Comparison of ENCODE assay signal across 35 cellular contexts in the genomic region with DNA sequence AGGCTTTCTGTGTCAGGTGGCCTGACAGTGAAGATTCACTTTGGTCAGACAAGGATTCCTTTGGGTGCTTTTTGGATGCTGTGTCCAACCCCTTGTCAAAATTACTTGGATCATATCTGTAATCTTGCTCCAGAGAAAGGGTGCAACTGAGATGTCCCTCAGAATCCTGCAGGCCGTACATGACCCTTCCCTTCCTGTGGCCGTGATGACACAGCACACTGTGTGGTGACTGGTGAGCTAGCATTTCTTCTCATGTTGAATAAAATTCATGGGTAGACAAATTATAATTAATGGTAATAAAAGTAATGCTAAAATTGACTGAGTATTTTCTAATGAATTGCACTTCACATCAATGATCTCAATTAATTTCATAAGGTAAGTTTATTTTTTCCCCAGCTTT.
"Had no signal": no experiment of that assay in that cellular context is flagged by ENCODE, and none has a peak within 500 bp of the region (broad histone marks: within the 10 kb centered on the region; RNA-seq: fewer than 3 reads in every experiment).

No MANE protein-coding gene starts in this region.

- H3K36me3 Mint-ChIP-seq: activated CD4-positive, alpha-beta memory T cell treated with anti-CD3 and anti-CD28 coated beads for 36 hours; activated naive CD4-positive, alpha-beta T cell treated with anti-CD3 and anti-CD28 coated beads, Interleukin-2, amount 10 ng/mL, durations not matched to agents 7 days and 5 days; activated naive CD4-positive, alpha-beta T cell treated with anti-CD3 and anti-CD28 coated beads, Interleukin-2, amount 50 U/mL, for 24 hours; activated naive CD8-positive, alpha-beta T cell treated with anti-CD3 and anti-CD28 coated beads, Interleukin-2, amount 10 ng/mL, durations not matched to agents 7 days and 5 days; brain had no signal

- FAIRE-seq: bronchial epithelial cell, TTC549 had no signal

- H3K9me3 ChIP-seq: ascending aorta, colonic mucosa had no signal

- H3K36me3 ChIP-seq: ascending aorta, cardiac muscle cell, colonic mucosa had no signal

- H3K27ac Mint-ChIP-seq: activated B cell treated with CpG ODN at 0.5 μM for 24 hours; activated CD4-positive, alpha-beta memory T cell treated with anti-CD3 and anti-CD28 coated beads for 36 hours; activated CD4-positive, alpha-beta T cell treated with anti-CD3 and anti-CD28 coated beads, Interleukin-2, amount 10 ng/mL, durations not matched to agents 24 days and 14 days; activated CD8-positive, alpha-beta T cell treated with anti-CD3 and anti-CD28 coated beads, Interleukin-2, amount 10 ng/mL, durations not matched to agents 7 days and 5 days; activated naive CD4-positive, alpha-beta T cell treated with anti-CD3 and anti-CD28 coated beads, Interleukin-2, amount 10 ng/mL, durations not matched to agents 7 days and 5 days; activated naive CD8-positive, alpha-beta T cell; activated naive CD8-positive, alpha-beta T cell treated with anti-CD3 and anti-CD28 coated beads, Interleukin-2, amount 10 ng/mL, durations not matched to agents 7 days and 5 days; activated naive CD8-positive, alpha-beta T cell treated with anti-CD3 and anti-CD28 coated beads, Interleukin-2, amount 50 U/mL, for 24 hours; activated T-cell treated with anti-CD3 and anti-CD28 coated beads, Interleukin-2, amount 50 U/mL, for 24 hours; activated T-helper 2 cell treated with anti-CD3 and anti-CD28 coated beads, Interferon-gamma antibody, Interleukin-2, Interleukin-4, amounts not matched to agents 10 μg/mL and 5 μg/mL and 100 μg/mL, durations not matched to agents 14 hours and 24 hours and 36 hours; brain; T-helper 17 cell; T-helper 2 cell treated with Interferon-gamma antibody and Interleukin-4, amounts not matched to agents 5 μg/mL and 100 μg/mL, for 36 hours had no signal

- H3K9me3 Mint-ChIP-seq: activated B cell treated with CpG ODN at 0.5 μM for 24 hours; activated CD4-positive, alpha-beta memory T cell treated with anti-CD3 and anti-CD28 coated beads for 36 hours; activated naive CD4-positive, alpha-beta T cell treated with anti-CD3 and anti-CD28 coated beads, Interleukin-2, amount 10 ng/mL, durations not matched to agents 7 days and 5 days; activated naive CD4-positive, alpha-beta T cell treated with anti-CD3 and anti-CD28 coated beads, Interleukin-2, amount 50 U/mL, for 24 hours; activated naive CD8-positive, alpha-beta T cell treated with anti-CD3 and anti-CD28 coated beads, Interleukin-2, amount 10 ng/mL, durations not matched to agents 7 days and 5 days; activated naive CD8-positive, alpha-beta T cell treated with anti-CD3 and anti-CD28 coated beads, Interleukin-2, amount 50 U/mL, for 24 hours; activated T-cell treated with anti-CD3 and anti-CD28 coated beads, Interleukin-2, amount 50 U/mL, for 24 hours; activated T-helper 2 cell treated with anti-CD3 and anti-CD28 coated beads, Interferon-gamma antibody, Interleukin-2, Interleukin-4, amounts not matched to agents 10 μg/mL and 5 μg/mL and 100 μg/mL, durations not matched to agents 14 hours and 24 hours and 36 hours; brain; central memory CD8-positive, alpha-beta T cell; T-helper 2 cell treated with Interferon-gamma antibody and Interleukin-4, amounts not matched to agents 5 μg/mL and 100 μg/mL, for 36 hours had no signal

- H3K27me3 ChIP-seq: ascending aorta, cardiac muscle cell, colonic mucosa had no signal

- H3K4me1 Mint-ChIP-seq: central memory CD8-positive, alpha-beta T cell had no signal

- DNase-seq: activated B cell treated with CpG ODN at 0.5 μM for 24 hours; activated CD4-positive, alpha-beta memory T cell treated with anti-CD3 and anti-CD28 coated beads for 36 hours; activated CD4-positive, alpha-beta T cell treated with anti-CD3 and anti-CD28 coated beads for 4 hours; activated CD4-positive, alpha-beta T cell treated with anti-CD3 and anti-CD28 coated beads, Interleukin-2, amount 10 ng/mL, durations not matched to agents 24 days and 14 days; activated CD4-positive, alpha-beta T cell treated with anti-CD3 and anti-CD28 coated beads, Interleukin-2, amount 50 U/mL, for 1 hour; activated CD4-positive, alpha-beta T cell treated with anti-CD3 and anti-CD28 coated beads, Interleukin-2, amount 50 U/mL, for 4 hours; activated CD4-positive, CD25-positive, alpha-beta regulatory T cell treated with anti-CD3 and anti-CD28 coated beads, Interleukin-2, amount 50 U/mL, for 72 hours; activated CD8-positive, alpha-beta memory T cell treated with anti-CD3 and anti-CD28 coated beads, Interleukin-2, amount 50 U/mL, for 4 hours; activated CD8-positive, alpha-beta T cell treated with anti-CD3 and anti-CD28 coated beads, Interleukin-2, amount 10 ng/mL, durations not matched to agents 7 days and 5 days; activated effector memory CD4-positive, alpha-beta T cell treated with Interleukin-2 at 50 U/mL for 16 hours; activated gamma-delta T cell; activated naive CD4-positive, alpha-beta T cell treated with anti-CD3 and anti-CD28 coated beads, Interleukin-2, amount 10 ng/mL, durations not matched to agents 7 days and 5 days; activated naive CD4-positive, alpha-beta T cell treated with Interleukin-2 at 50 U/mL for 16 hours; activated naive CD8-positive, alpha-beta T cell treated with anti-CD3 and anti-CD28 coated beads, Interleukin-2, amount 10 ng/mL, durations not matched to agents 7 days and 5 days; activated naive CD8-positive, alpha-beta T cell treated with anti-CD3 and anti-CD28 coated beads, Interleukin-2, amount 50 U/mL, for 24 hours; activated T-cell treated with anti-CD3 and anti-CD28 coated beads, Interleukin-2, amount 50 U/mL, for 24 hours; activated T-cell treated with anti-CD3 and anti-CD28 coated beads, Interleukin-2, amount 50 U/mL, for 48 hours; amygdala; anterior cingulate cortex; caudate nucleus; cerebellar nuclear complex; colonic mucosa; T-helper 17 cell; T-helper 9 cell had no signal

- H3K4me1 ChIP-seq: ascending aorta, colonic mucosa had no signal

- H3K4me3 Mint-ChIP-seq: activated B cell treated with CpG ODN at 0.5 μM for 24 hours; activated CD4-positive, alpha-beta memory T cell treated with anti-CD3 and anti-CD28 coated beads for 36 hours; activated CD4-positive, alpha-beta T cell treated with anti-CD3 and anti-CD28 coated beads, Interleukin-2, amount 10 ng/mL, durations not matched to agents 24 days and 14 days; activated CD8-positive, alpha-beta T cell treated with anti-CD3 and anti-CD28 coated beads, Interleukin-2, amount 10 ng/mL, durations not matched to agents 7 days and 5 days; activated naive CD4-positive, alpha-beta T cell treated with anti-CD3 and anti-CD28 coated beads, Interleukin-2, amount 10 ng/mL, durations not matched to agents 7 days and 5 days; activated naive CD4-positive, alpha-beta T cell treated with anti-CD3 and anti-CD28 coated beads, Interleukin-2, amount 50 U/mL, for 24 hours; activated naive CD8-positive, alpha-beta T cell; activated naive CD8-positive, alpha-beta T cell treated with anti-CD3 and anti-CD28 coated beads, Interleukin-2, amount 10 ng/mL, durations not matched to agents 7 days and 5 days; activated naive CD8-positive, alpha-beta T cell treated with anti-CD3 and anti-CD28 coated beads, Interleukin-2, amount 50 U/mL, for 24 hours; activated T-cell treated with anti-CD3 and anti-CD28 coated beads, Interleukin-2, amount 50 U/mL, for 24 hours; brain; central memory CD8-positive, alpha-beta T cell; T-helper 17 cell; T-helper 2 cell treated with Interferon-gamma antibody and Interleukin-4, amounts not matched to agents 5 μg/mL and 100 μg/mL, for 36 hours had no signal

- H3K4me3 ChIP-seq: ascending aorta, cardiac muscle cell, colonic mucosa had no signal

- H3K27ac ChIP-seq: ascending aorta, cardiac muscle cell, colonic mucosa, VCaP had no signal

- H3K27me3 Mint-ChIP-seq: activated B cell treated with CpG ODN at 0.5 μM for 24 hours; activated CD4-positive, alpha-beta memory T cell treated with anti-CD3 and anti-CD28 coated beads for 36 hours; activated naive CD4-positive, alpha-beta T cell treated with anti-CD3 and anti-CD28 coated beads, Interleukin-2, amount 10 ng/mL, durations not matched to agents 7 days and 5 days; activated naive CD4-positive, alpha-beta T cell treated with anti-CD3 and anti-CD28 coated beads, Interleukin-2, amount 50 U/mL, for 24 hours; activated naive CD8-positive, alpha-beta T cell; activated naive CD8-positive, alpha-beta T cell treated with anti-CD3 and anti-CD28 coated beads, Interleukin-2, amount 50 U/mL, for 24 hours; activated T-cell treated with anti-CD3 and anti-CD28 coated beads, Interleukin-2, amount 50 U/mL, for 24 hours; brain; central memory CD8-positive, alpha-beta T cell had no signal
